ENCODE assay signal across 1 cellular context in genomic region chr1:27626031-27626935, GRCh38.
TF ChIP-seq lines count a peak whose summit lies in the region.

No MANE protein-coding gene starts in this region.

TF ChIP-seq in HepG2, 621 proteins besides CTCF, POLR2A, EP300 and RAD21:
- TF ChIP-seq MIXL1 (CRISPR knock-in tag; IDR thresholded peaks at IDR 0.05): no peak
- no peak for TF ChIP-seq KLF15 (CRISPR knock-in tag; IDR thresholded peaks at IDR 0.05; ENCODE audit: borderline replicate concordance)
- TF ChIP-seq KLF12 (CRISPR knock-in tag; IDR thresholded peaks at IDR 0.05; ENCODE audit: borderline replicate concordance): no peak
- no peak for TF ChIP-seq SNAPC2 (CRISPR knock-in tag; IDR thresholded peaks at IDR 0.05)
- no peak for TF ChIP-seq MYPOP (CRISPR knock-in tag; IDR thresholded peaks at IDR 0.05)
- TF ChIP-seq ZNF10 (CRISPR knock-in tag; IDR thresholded peaks at IDR 0.05; ENCODE audit: borderline replicate concordance, low read depth): no peak
- no peak for TF ChIP-seq BCLAF1 (IDR thresholded peaks at IDR 0.05)
- TF ChIP-seq MTF1 (CRISPR knock-in tag; IDR thresholded peaks at IDR 0.05): no peak
- TF ChIP-seq TERF1 (CRISPR knock-in tag; IDR thresholded peaks at IDR 0.05): no peak
- no peak for TF ChIP-seq ZNF563 (CRISPR knock-in tag; IDR thresholded peaks at IDR 0.05)
- no peak for TF ChIP-seq MNT (IDR thresholded peaks at IDR 0.05)
- TF ChIP-seq ZNF205 (CRISPR knock-in tag; IDR thresholded peaks at IDR 0.05): no peak
- no peak for TF ChIP-seq ZNF790 (CRISPR knock-in tag; IDR thresholded peaks at IDR 0.05; ENCODE audit: borderline replicate concordance)
- no peak for TF ChIP-seq ZNF770 (CRISPR knock-in tag; IDR thresholded peaks at IDR 0.05)
- no peak for TF ChIP-seq CBX5 (CRISPR knock-in tag; IDR thresholded peaks at IDR 0.05; ENCODE audit: borderline replicate concordance)
- no peak for TF ChIP-seq ZNF557 (CRISPR knock-in tag; IDR thresholded peaks at IDR 0.05)
- no peak for TF ChIP-seq ZNF784 (CRISPR knock-in tag; IDR thresholded peaks at IDR 0.05; ENCODE audit: borderline replicate concordance)
- TF ChIP-seq HNF1B (CRISPR knock-in tag; IDR thresholded peaks at IDR 0.05): no peak
- no peak for TF ChIP-seq FOXO4 (CRISPR knock-in tag; conservative IDR thresholded peaks at IDR 0.05)
